ENCODE assay signal across 1 cellular context in the genomic region with DNA sequence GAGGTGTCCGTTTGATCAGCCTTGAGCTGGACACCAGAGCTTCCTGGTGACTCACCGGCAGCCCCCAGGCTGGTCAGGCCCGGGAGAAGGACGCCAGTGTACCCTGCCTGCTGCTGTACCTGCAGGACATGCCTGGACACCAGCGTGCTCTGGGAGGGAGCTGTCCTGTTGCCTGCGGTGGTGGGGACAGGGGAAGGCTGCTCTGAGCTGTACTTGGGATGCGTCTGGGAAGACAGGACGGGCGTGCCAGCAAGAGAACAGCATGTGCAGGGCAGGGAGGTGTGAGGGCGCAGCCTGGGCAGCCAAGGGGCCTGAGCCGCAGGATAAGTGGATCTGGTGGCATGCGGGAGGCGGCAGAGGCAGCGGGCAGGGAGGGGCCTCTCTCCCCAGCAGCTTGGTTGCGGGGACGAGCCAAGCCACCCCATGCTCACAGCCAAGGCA.
TF ChIP-seq lines count a peak whose summit lies in the region.

No MANE protein-coding gene starts in this region.

TF ChIP-seq in SK-N-SH treated with all-trans-retinoic acid at 6 μM for 48 hours, 23 proteins besides CTCF, POLR2A, EP300 and RAD21 (continued from another document):
- TF ChIP-seq, protein P1, sequence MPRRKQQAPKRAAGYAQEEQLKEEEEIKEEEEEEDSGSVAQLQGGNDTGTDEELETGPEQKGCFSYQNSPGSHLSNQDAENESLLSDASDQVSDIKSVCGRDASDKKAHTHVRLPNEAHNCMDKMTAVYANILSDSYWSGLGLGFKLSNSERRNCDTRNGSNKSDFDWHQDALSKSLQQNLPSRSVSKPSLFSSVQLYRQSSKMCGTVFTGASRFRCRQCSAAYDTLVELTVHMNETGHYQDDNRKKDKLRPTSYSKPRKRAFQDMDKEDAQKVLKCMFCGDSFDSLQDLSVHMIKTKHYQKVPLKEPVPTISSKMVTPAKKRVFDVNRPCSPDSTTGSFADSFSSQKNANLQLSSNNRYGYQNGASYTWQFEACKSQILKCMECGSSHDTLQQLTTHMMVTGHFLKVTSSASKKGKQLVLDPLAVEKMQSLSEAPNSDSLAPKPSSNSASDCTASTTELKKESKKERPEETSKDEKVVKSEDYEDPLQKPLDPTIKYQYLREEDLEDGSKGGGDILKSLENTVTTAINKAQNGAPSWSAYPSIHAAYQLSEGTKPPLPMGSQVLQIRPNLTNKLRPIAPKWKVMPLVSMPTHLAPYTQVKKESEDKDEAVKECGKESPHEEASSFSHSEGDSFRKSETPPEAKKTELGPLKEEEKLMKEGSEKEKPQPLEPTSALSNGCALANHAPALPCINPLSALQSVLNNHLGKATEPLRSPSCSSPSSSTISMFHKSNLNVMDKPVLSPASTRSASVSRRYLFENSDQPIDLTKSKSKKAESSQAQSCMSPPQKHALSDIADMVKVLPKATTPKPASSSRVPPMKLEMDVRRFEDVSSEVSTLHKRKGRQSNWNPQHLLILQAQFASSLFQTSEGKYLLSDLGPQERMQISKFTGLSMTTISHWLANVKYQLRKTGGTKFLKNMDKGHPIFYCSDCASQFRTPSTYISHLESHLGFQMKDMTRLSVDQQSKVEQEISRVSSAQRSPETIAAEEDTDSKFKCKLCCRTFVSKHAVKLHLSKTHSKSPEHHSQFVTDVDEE (CRISPR knock-in tag; IDR thresholded peaks at IDR 0.05), result no peak
- TF ChIP-seq ESRRG (CRISPR knock-in tag; IDR thresholded peaks at IDR 0.05) (no peak), ZNF565 (CRISPR knock-in tag; conservative IDR thresholded peaks at IDR 0.05; ENCODE audit: low read depth) (no peak), ISL1 (CRISPR knock-in tag; IDR thresholded peaks at IDR 0.05) (no peak), ZNF8 (CRISPR knock-in tag; IDR thresholded peaks at IDR 0.05) (no peak), OSR1 (CRISPR knock-in tag; IDR thresholded peaks at IDR 0.05) (no peak)
- TF ChIP-seq, protein P2, sequence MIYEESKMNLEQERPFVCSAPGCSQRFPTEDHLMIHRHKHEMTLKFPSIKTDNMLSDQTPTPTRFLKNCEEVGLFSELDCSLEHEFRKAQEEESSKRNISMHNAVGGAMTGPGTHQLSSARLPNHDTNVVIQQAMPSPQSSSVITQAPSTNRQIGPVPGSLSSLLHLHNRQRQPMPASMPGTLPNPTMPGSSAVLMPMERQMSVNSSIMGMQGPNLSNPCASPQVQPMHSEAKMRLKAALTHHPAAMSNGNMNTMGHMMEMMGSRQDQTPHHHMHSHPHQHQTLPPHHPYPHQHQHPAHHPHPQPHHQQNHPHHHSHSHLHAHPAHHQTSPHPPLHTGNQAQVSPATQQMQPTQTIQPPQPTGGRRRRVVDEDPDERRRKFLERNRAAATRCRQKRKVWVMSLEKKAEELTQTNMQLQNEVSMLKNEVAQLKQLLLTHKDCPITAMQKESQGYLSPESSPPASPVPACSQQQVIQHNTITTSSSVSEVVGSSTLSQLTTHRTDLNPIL (CRISPR knock-in tag; IDR thresholded peaks at IDR 0.05; ENCODE audit: low read depth), result no peak
